8 cellular contexts compared by ENCODE assay signal in the genomic region with DNA sequence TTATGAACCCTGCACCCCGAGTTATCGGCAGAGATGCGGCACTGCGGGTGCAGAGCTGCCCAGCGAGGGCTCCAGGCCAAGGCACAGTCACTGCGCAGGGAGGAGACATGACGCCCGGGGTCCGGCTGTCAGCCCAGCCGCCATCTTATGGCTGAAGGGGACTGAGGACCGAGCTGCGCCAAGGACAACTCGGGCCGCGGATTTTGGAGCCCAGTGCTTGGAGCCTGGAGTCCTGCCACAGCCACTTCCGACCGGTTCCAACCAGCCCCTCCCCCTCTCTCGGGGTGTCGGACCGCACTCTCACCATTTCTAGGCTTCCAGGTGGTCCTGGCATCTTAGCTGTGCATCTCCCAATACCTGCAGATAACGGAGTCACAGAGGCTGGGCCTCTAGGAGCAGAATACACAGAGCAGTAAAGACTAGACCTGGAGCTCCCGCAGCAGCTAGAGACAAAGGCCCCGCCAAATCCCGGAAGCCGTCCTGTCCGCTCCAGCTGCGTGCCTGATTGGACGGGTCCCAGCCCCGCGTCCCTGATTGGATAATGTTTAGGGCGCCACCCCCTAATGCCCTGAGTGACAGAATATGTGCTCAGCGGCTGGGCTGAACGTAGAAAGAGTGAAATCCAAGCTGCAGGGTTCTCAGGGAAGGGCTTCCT. TPM values are rescaled to one million over a fixed set of nuclear protein-coding genes. Genes with fewer than 3 reads are reported as not detected.
DNase-seq lines count a peak whose midpoint lies in the region; ATAC-seq and TF ChIP-seq lines count a peak whose summit lies in the region.

A gene (minus strand): TSS at position 451 of the 655 bp plus-strand sequence. CDS start 117 bp downstream, at position 334.

- peaks cover 20 to 42% of the 10 kb centered on the region in 2 donors for H3K4me1 ChIP-seq in adrenal gland (replicated peaks in 1 of 2)
- H3K4me1 ChIP-seq in heart right ventricle: peaks cover 6 to 48% (median 37%) of the 10 kb centered on the region in 9 donors

- H3K27ac ChIP-seq in adrenal gland (peak within 1 kb of the TSS; percentile 82 to 97 (median 96)), heart right ventricle (peak within 1 kb of the TSS; percentile 79 to 94 (median 88))

- H3K9me3 Mint-ChIP-seq in progenitor cell of endocrine pancreas (ENCODE audit: low read depth): peaks cover 24% of the 10 kb centered on the region

- peak; percentile 100 for ATAC-seq in HG02623 (IDR thresholded peaks at IDR 0.05; ENCODE audit: unreplicated experiment)
- peak; percentile 96 to 99 (median 98) for ATAC-seq in heart right ventricle

- intact Hi-C loops in adrenal gland (cut with DNase I) (no loop called here), heart right ventricle (cut with DNase I) (loop anchor here in 5 of 10 donors (2.0 to 10.0 kb wide), 7 partner anchors 48 to 258 kb away; a partner anchor contains a TSS)

- H3K27ac Mint-ChIP-seq in progenitor cell of endocrine pancreas: peak within 1 kb of the TSS; percentile 100

- H3K9me3 ChIP-seq in adrenal gland (replicated peaks in 1 of 3) (no peaks in the 10 kb centered on the region), heart right ventricle (no peaks in the 10 kb centered on the region)

- H3K4me3 ChIP-seq in GM12864 (ENCODE audit: low read depth, low read length) (peak within 1 kb of the TSS; percentile 95), adrenal gland (peak within 1 kb of the TSS; percentile 69 to 82 (median 78)), heart right ventricle (peak within 1 kb of the TSS; percentile 57 to 89 (median 80))

- WGBS in adrenal gland, 4 donors: 0 to 2% (median 1%) methylated on average over 9 to 33 of the region's 33 CpGs
- 0% methylated on average over 33 of the region's 33 CpGs for WGBS in heart right ventricle, 2 donors

- TF ChIP-seq POLR2A in adrenal gland (IDR thresholded peaks at IDR 0.05): peak; percentile 83 to 97

- H3K27me3 ChIP-seq in adrenal gland: no peaks in the 10 kb centered on the region
- H3K27me3 ChIP-seq in heart right ventricle: no peaks in the 10 kb centered on the region

- TF ChIP-seq CTCF in GM12864 (IDR thresholded peaks at IDR 0.05; ENCODE audit: low read depth, low read length, missing control alignments) (no peak), adrenal gland (IDR thresholded peaks at IDR 0.05) (no peak), heart right ventricle (IDR thresholded peaks at IDR 0.05) (no peak), progenitor cell of endocrine pancreas (IDR thresholded peaks at IDR 0.05; ENCODE audit: unreplicated experiment) (no peak)

- H3K27me3 Mint-ChIP-seq in progenitor cell of endocrine pancreas: no peaks in the 10 kb centered on the region

- no peaks in the 10 kb centered on the region for H3K36me3 ChIP-seq in adrenal gland (replicated peaks in 1 of 2)
- peaks cover 0 to 3% (median 0%) of the 10 kb centered on the region in 9 donors for H3K36me3 ChIP-seq in heart right ventricle

- H3K4me1 Mint-ChIP-seq in progenitor cell of endocrine pancreas (ENCODE audit: low read depth): no peaks in the 10 kb centered on the region

- peak; percentile 87 for DNase-seq in GM12864 (ENCODE audit: low read depth)
- DNase-seq in NCI-H1105 (lab: John Stamatoyannopoulos, UW): peak; percentile 93
- peak; percentile 98 for DNase-seq in SW480 (ENCODE audit: low spot score)
- DNase-seq in adrenal gland: peak; percentile 96 to 99 (median 98)
- DNase-seq in heart right ventricle: peak; percentile 94 to 98
- DNase-seq in progenitor cell of endocrine pancreas (ENCODE audit: low spot score, unreplicated experiment): peak; percentile 66
- DNase-seq in ureter (ENCODE audit: low spot score): peak; percentile 97

- H3K36me3 Mint-ChIP-seq in progenitor cell of endocrine pancreas (ENCODE audit: insufficient read depth): peaks cover 22% of the 10 kb centered on the region

- H3K4me3 Mint-ChIP-seq in progenitor cell of endocrine pancreas (ENCODE audit: low read depth): peak within 1 kb of the TSS; percentile 98

RNA-seq across cellular contexts. Expression of the gene that starts here (rescaled TPM):
- total RNA-seq in adrenal gland (10 to 100 TPM; 13.8 to 51.5 (median 30.3) TPM), heart right ventricle (10 to 100 TPM; 16.8 to 28.7 (median 21.4) TPM), progenitor cell of endocrine pancreas (13.2 and 13.3 TPM in 2 replicates), ureter (24.2 TPM)
- polyA plus RNA-seq in adrenal gland (10 to 100 TPM in 2 of 3 donors, 1 to 10 TPM in 1; 9.5 to 24.5 (median 13.4) TPM), heart right ventricle (10 to 100 TPM in 1 of 2 donors, 1 to 10 TPM in 1; 2.9 to 15.0 TPM)

Comparison
In these comparisons a context has a peak if more than half of its experiments do, and no peak if none do; other contexts are left out.
1. Peak in every context shown above with its lines: DNase-seq, ATAC-seq, H3K4me3 ChIP-seq and H3K27ac ChIP-seq.